Comparison of ENCODE assay signal across 9 cellular contexts in the genomic region with DNA sequence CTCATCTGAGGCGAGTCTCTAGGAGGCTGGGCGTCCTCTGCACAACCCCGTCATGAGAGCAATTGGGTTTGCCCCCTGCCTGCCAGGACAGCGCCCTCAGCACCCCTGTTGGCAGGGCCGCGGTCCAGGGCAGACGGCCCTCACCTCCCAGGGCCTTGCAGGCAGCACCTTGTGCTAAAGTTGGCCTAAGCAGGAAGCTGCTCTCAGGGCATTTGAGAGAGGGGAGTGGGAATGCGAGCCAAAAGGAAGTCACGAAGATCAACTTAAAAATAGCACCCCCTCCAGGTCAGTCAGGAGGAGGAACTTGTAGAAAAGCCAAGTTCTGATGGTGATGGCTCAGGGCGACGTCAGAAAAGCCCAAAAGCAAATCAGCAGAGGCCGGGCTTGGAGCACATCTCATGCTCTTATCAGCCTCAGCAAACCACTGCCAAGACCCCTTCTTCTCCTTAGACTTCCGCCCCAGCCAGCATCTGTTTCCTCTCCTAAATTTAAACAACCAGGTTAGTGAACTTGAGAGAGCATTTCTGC. TPM values are rescaled to one million over a fixed set of nuclear protein-coding genes. Genes with fewer than 3 reads are reported as not detected.
DNase-seq lines count a peak whose midpoint lies in the region; ATAC-seq and TF ChIP-seq lines count a peak whose summit lies in the region.
"Had no signal": no experiment of that assay in that cellular context is flagged by ENCODE, and none has a peak within 500 bp of the region (broad histone marks: within the 10 kb centered on the region; RNA-seq: fewer than 3 reads in every experiment).

No MANE protein-coding gene starts in this region.

- no peak overlapping the region for H2BK15ac ChIP-seq in mesendoderm (replicated peaks; ENCODE audit: low read depth)

- no CpG with 5 or more reads among the region's 13 CpGs for WGBS in mesendoderm (ENCODE audit: extremely low coverage, insufficient coverage, low lambda C conversion rate)
- WGBS in urinary bladder, result 10% methylated on average over 13 of the region's 13 CpGs

- no peaks in the 10 kb centered on the region for H3K79me1 ChIP-seq in mesendoderm (ENCODE audit: low read length)

- no peak overlapping the region for H3K4me3 ChIP-seq in mesendoderm (ENCODE audit: low read length)
- peak overlapping the region; percentile 1 for H3K4me3 ChIP-seq in urinary bladder (ENCODE audit: low read depth, low read length)

- no peaks in the 10 kb centered on the region for H3K27me3 ChIP-seq in mesendoderm (ENCODE audit: insufficient read depth, low read length, poor library complexity)

- H3K23ac ChIP-seq in mesendoderm (ENCODE audit: low read length), result no peak overlapping the region

- H3K27ac Mint-ChIP-seq in effector memory CD8-positive, alpha-beta T cell, result peak overlapping the region; percentile 81 to 87

- H3K56ac ChIP-seq in mesendoderm (ENCODE audit: low read length), result peak overlapping the region; percentile 12

- H3K4me2 ChIP-seq in mesendoderm (ENCODE audit: low read length), result no peak overlapping the region

- H3K18ac ChIP-seq in mesendoderm (ENCODE audit: low read length), result no peak overlapping the region

- H3K4me1 ChIP-seq in mesendoderm (ENCODE audit: control insufficient read depth, low read depth, low read length) (no peaks in the 10 kb centered on the region), urinary bladder (ENCODE audit: insufficient read depth) (no peaks in the 10 kb centered on the region)

- H3K27ac ChIP-seq in mesendoderm (ENCODE audit: low read depth, low read length), result no peak overlapping the region
- peak overlapping the region; percentile 14 for H3K27ac ChIP-seq in urinary bladder (ENCODE audit: low read depth)

- no peak overlapping the region for H2BK120ac ChIP-seq in mesendoderm (ENCODE audit: low read depth, low read length)

- H3K4me3 Mint-ChIP-seq in effector memory CD8-positive, alpha-beta T cell, result peak overlapping the region; percentile 29 to 73

- no peaks in the 10 kb centered on the region for H3K27me3 Mint-ChIP-seq in effector memory CD8-positive, alpha-beta T cell

- no peaks in the 10 kb centered on the region for H3K9me3 Mint-ChIP-seq in effector memory CD8-positive, alpha-beta T cell

- DNase-seq in ELF-1 (ENCODE audit: low read depth, low spot score), result peak; percentile 74
- DNase-seq in effector memory CD8-positive, alpha-beta T cell, result peak in 2 of 3 experiments; percentile 7 to 9
- DNase-seq in mesendoderm, result peak; percentile 92
- no peak for DNase-seq in activated CD4-positive, CD25-positive, alpha-beta regulatory T cell (lab: John Stamatoyannopoulos, UW)

- no peak overlapping the region for H2AK5ac ChIP-seq in mesendoderm (ENCODE audit: low read length)

- no peaks in the 10 kb centered on the region for H3K36me3 ChIP-seq in mesendoderm (ENCODE audit: control insufficient read depth, insufficient read depth, low read length)
- no peaks in the 10 kb centered on the region for H3K36me3 ChIP-seq in urinary bladder (ENCODE audit: insufficient read depth)

- no peaks in the 10 kb centered on the region for H3K36me3 Mint-ChIP-seq in effector memory CD8-positive, alpha-beta T cell (ENCODE audit: insufficient read depth)

- H4K8ac ChIP-seq in mesendoderm (ENCODE audit: low read depth, low read length), result no peak overlapping the region

- H3K4ac ChIP-seq in mesendoderm (ENCODE audit: low read depth, low read length), result no peak overlapping the region

- H2BK5ac ChIP-seq in mesendoderm (ENCODE audit: low read length), result no peak overlapping the region

- no peaks in the 10 kb centered on the region for H3K79me2 ChIP-seq in mesendoderm (ENCODE audit: control insufficient read depth, insufficient read depth, low read length)

- no peak overlapping the region for H3K9ac ChIP-seq in mesendoderm (ENCODE audit: low read length)

- H4K5ac ChIP-seq in mesendoderm (ENCODE audit: low read length), result no peak overlapping the region

- ATAC-seq in HG02610 (IDR thresholded peaks at IDR 0.05; ENCODE audit: unreplicated experiment) (peak; percentile 31), SK-N-SH treated with all-trans-retinoic acid at 6 μM for 48 hours (peak; percentile 24), GM19023 (IDR thresholded peaks at IDR 0.05; ENCODE audit: unreplicated experiment) (no peak)
- ATAC-seq in effector memory CD8-positive, alpha-beta T cell (replicated peaks), result peak; percentile 66

- peaks cover 15 to 29% of the 10 kb centered on the region in 2 donors for H3K4me1 Mint-ChIP-seq in effector memory CD8-positive, alpha-beta T cell (ENCODE audit: low read depth in 2 of 2)

TF ChIP-seq in SK-N-SH treated with all-trans-retinoic acid at 6 μM for 48 hours, 23 proteins besides CTCF, POLR2A, EP300 and RAD21 (continues in another document):
- TF ChIP-seq SNAI2 (CRISPR knock-in tag; IDR thresholded peaks at IDR 0.05), result no peak
- TF ChIP-seq, protein P1, sequence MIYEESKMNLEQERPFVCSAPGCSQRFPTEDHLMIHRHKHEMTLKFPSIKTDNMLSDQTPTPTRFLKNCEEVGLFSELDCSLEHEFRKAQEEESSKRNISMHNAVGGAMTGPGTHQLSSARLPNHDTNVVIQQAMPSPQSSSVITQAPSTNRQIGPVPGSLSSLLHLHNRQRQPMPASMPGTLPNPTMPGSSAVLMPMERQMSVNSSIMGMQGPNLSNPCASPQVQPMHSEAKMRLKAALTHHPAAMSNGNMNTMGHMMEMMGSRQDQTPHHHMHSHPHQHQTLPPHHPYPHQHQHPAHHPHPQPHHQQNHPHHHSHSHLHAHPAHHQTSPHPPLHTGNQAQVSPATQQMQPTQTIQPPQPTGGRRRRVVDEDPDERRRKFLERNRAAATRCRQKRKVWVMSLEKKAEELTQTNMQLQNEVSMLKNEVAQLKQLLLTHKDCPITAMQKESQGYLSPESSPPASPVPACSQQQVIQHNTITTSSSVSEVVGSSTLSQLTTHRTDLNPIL (CRISPR knock-in tag; IDR thresholded peaks at IDR 0.05; ENCODE audit: low read depth), result no peak
- TF ChIP-seq, protein P2, sequence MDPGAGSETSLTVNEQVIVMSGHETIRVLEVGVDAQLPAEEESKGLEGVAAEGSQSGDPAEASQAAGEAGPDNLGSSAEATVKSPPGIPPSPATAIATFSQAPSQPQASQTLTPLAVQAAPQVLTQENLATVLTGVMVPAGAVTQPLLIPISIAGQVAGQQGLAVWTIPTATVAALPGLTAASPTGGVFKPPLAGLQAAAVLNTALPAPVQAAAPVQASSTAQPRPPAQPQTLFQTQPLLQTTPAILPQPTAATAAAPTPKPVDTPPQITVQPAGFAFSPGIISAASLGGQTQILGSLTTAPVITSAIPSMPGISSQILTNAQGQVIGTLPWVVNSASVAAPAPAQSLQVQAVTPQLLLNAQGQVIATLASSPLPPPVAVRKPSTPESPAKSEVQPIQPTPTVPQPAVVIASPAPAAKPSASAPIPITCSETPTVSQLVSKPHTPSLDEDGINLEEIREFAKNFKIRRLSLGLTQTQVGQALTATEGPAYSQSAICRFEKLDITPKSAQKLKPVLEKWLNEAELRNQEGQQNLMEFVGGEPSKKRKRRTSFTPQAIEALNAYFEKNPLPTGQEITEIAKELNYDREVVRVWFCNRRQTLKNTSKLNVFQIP (CRISPR knock-in tag; IDR thresholded peaks at IDR 0.05; ENCODE audit: borderline replicate concordance, low read depth), result no peak
- no peak for TF ChIP-seq ISL1 (CRISPR knock-in tag; IDR thresholded peaks at IDR 0.05)
- TF ChIP-seq BACH2 (CRISPR knock-in tag; IDR thresholded peaks at IDR 0.05; ENCODE audit: borderline replicate concordance), result no peak
- no peak for TF ChIP-seq ZNF8 (CRISPR knock-in tag; IDR thresholded peaks at IDR 0.05)
- no peak for TF ChIP-seq ZC3H10 (CRISPR knock-in tag; IDR thresholded peaks at IDR 0.05)
- no peak for TF ChIP-seq ZFP30 (CRISPR knock-in tag; IDR thresholded peaks at IDR 0.05)
- no peak for TF ChIP-seq RARB (CRISPR knock-in tag; IDR thresholded peaks at IDR 0.05)
- TF ChIP-seq, protein P3, sequence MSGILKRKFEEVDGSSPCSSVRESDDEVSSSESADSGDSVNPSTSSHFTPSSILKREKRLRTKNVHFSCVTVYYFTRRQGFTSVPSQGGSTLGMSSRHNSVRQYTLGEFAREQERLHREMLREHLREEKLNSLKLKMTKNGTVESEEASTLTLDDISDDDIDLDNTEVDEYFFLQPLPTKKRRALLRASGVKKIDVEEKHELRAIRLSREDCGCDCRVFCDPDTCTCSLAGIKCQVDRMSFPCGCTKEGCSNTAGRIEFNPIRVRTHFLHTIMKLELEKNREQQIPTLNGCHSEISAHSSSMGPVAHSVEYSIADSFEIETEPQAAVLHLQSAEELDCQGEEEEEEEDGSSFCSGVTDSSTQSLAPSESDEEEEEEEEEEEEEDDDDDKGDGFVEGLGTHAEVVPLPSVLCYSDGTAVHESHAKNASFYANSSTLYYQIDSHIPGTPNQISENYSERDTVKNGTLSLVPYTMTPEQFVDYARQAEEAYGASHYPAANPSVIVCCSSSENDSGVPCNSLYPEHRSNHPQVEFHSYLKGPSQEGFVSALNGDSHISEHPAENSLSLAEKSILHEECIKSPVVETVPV (CRISPR knock-in tag; IDR thresholded peaks at IDR 0.05), result no peak
- TF ChIP-seq TCF4 (CRISPR knock-in tag; IDR thresholded peaks at IDR 0.05; ENCODE audit: borderline replicate concordance), result no peak
- TF ChIP-seq ZNF70 (CRISPR knock-in tag; IDR thresholded peaks at IDR 0.05), result no peak
- TF ChIP-seq ARNTL (CRISPR knock-in tag; IDR thresholded peaks at IDR 0.05; ENCODE audit: borderline replicate concordance, low read depth), result no peak
- TF ChIP-seq PPARA (CRISPR knock-in tag; IDR thresholded peaks at IDR 0.05; ENCODE audit: borderline replicate concordance), result no peak
- no peak for TF ChIP-seq ESRRG (CRISPR knock-in tag; IDR thresholded peaks at IDR 0.05)
- TF ChIP-seq, protein P4, sequence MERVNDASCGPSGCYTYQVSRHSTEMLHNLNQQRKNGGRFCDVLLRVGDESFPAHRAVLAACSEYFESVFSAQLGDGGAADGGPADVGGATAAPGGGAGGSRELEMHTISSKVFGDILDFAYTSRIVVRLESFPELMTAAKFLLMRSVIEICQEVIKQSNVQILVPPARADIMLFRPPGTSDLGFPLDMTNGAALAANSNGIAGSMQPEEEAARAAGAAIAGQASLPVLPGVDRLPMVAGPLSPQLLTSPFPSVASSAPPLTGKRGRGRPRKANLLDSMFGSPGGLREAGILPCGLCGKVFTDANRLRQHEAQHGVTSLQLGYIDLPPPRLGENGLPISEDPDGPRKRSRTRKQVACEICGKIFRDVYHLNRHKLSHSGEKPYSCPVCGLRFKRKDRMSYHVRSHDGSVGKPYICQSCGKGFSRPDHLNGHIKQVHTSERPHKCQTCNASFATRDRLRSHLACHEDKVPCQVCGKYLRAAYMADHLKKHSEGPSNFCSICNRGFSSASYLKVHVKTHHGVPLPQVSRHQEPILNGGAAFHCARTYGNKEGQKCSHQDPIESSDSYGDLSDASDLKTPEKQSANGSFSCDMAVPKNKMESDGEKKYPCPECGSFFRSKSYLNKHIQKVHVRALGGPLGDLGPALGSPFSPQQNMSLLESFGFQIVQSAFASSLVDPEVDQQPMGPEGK (CRISPR knock-in tag; IDR thresholded peaks at IDR 0.05; ENCODE audit: borderline replicate concordance), result no peak

RNA-seq across cellular contexts. Expression of a gene that starts 12.6 kb away (rescaled TPM):
- not detected for polyA plus RNA-seq in mesendoderm (2013, experiment 1 of 2)
- polyA plus RNA-seq in mesendoderm (2013, experiment 2 of 2), result not detected
- 1.6 TPM for total RNA-seq in urinary bladder
- 8.5 TPM for polyA plus RNA-seq in urinary bladder

RNA-seq across cellular contexts. Expression of a gene that starts 12.6 kb away (rescaled TPM):
- polyA plus RNA-seq in mesendoderm (2013, experiment 1 of 2), result 0.06 TPM
- not detected for polyA plus RNA-seq in mesendoderm (2013, experiment 2 of 2)
- 0.74 TPM for total RNA-seq in urinary bladder
- 5.0 TPM for polyA plus RNA-seq in urinary bladder
- total RNA-seq: T-helper 2 cell treated with Interferon-gamma antibody and Interleukin-4, amounts not matched to agents 100 ng/mL and 5 ng/mL, for 36 hours had no signal

RNA-seq across cellular contexts. Expression of a gene that starts 42.3 kb away (rescaled TPM):
- polyA plus RNA-seq in mesendoderm (2013, experiment 1 of 2), result 0.34 TPM
- 0.20 TPM for polyA plus RNA-seq in mesendoderm (2013, experiment 2 of 2)
- 3.1 TPM for total RNA-seq in urinary bladder
- polyA plus RNA-seq in urinary bladder, result 28.7 TPM

Comparison
In these comparisons a context has a peak if more than half of its experiments do, and no peak if none do; other contexts are left out.
1. DNase-seq: peak in ELF-1 (single experiment), effector memory CD8-positive, alpha-beta T cell (2 of 3) and mesendoderm (single experiment); none in activated CD4-positive, CD25-positive, alpha-beta regulatory T cell (0 of 4).